17 cellular contexts compared by ENCODE assay signal in genomic region chr15:64386291-64386690, GRCh38. TPM values are rescaled to one million over a fixed set of nuclear protein-coding genes. Genes with fewer than 3 reads are reported as not detected.
A peak's percentile ranks its signal among the peaks of the same experiment; 100 is the strongest.
DNase-seq lines count a peak whose midpoint lies in the region; ATAC-seq and TF ChIP-seq lines count a peak whose summit lies in the region.
"Had no signal": no experiment of that assay in that cellular context is flagged by ENCODE, and none has a peak within 500 bp of the region (broad histone marks: within the 10 kb centered on the region; RNA-seq: fewer than 3 reads in every experiment).

No MANE protein-coding gene starts in this region.

- CTCF ChIA-PET in activated CD4-positive, alpha-beta memory T cell treated with anti-CD3 and anti-CD28 coated beads, Interleukin-2, amount 10 ng/mL, durations not matched to agents 7 days and 5 days (lab: Charles Lee), result interaction anchor here (0.6 to 3.0 kb wide), 2 partner anchors 9 to 267 kb away, joined by 5 to 12 read pairs; no protein-coding TSS in a partner anchor
- CTCF ChIA-PET in activated CD4-positive, alpha-beta memory T cell treated with anti-CD3 and anti-CD28 coated beads for 36 hours (lab: Charles Lee), result no interaction called here
- CTCF ChIA-PET in HCT116 (lab: Charles Lee), result interaction anchor here (1.3 kb wide), 1 partner anchor 223 kb away, joined by 5 read pairs; the partner anchor contains the start of gene PPIB

- H3K4me1 Mint-ChIP-seq in activated CD4-positive, alpha-beta memory T cell treated with anti-CD3 and anti-CD28 coated beads, Interleukin-2, amount 10 ng/mL, durations not matched to agents 7 days and 5 days, result peaks cover 33% of the 10 kb centered on the region
- H3K4me1 Mint-ChIP-seq in activated CD4-positive, alpha-beta memory T cell treated with anti-CD3 and anti-CD28 coated beads for 36 hours (ENCODE audit: low read depth), result peaks cover 21% of the 10 kb centered on the region
- H3K4me1 Mint-ChIP-seq in immature natural killer cell, result peaks cover 24 to 29% of the 10 kb centered on the region in 2 donors
- peaks cover 16 to 27% (median 26%) of the 10 kb centered on the region in 4 donors for H3K4me1 Mint-ChIP-seq in naive thymus-derived CD8-positive, alpha-beta T cell

- H3K27me3 Mint-ChIP-seq in activated CD4-positive, alpha-beta memory T cell treated with anti-CD3 and anti-CD28 coated beads, Interleukin-2, amount 10 ng/mL, durations not matched to agents 7 days and 5 days, result no peaks in the 10 kb centered on the region
- no peaks in the 10 kb centered on the region for H3K27me3 Mint-ChIP-seq in activated CD4-positive, alpha-beta memory T cell treated with anti-CD3 and anti-CD28 coated beads for 36 hours
- peaks cover 4 to 10% (median 6%) of the 10 kb centered on the region in 3 donors for H3K27me3 Mint-ChIP-seq in immature natural killer cell (ENCODE audit: low read depth in 3 of 3)
- H3K27me3 Mint-ChIP-seq in naive thymus-derived CD8-positive, alpha-beta T cell, result no peaks in the 10 kb centered on the region

- peak overlapping the region; percentile 40 for H3K4me3 Mint-ChIP-seq in activated CD4-positive, alpha-beta memory T cell treated with anti-CD3 and anti-CD28 coated beads, Interleukin-2, amount 10 ng/mL, durations not matched to agents 7 days and 5 days
- H3K4me3 Mint-ChIP-seq in activated CD4-positive, alpha-beta memory T cell treated with anti-CD3 and anti-CD28 coated beads for 36 hours, result no peak overlapping the region
- H3K4me3 Mint-ChIP-seq in immature natural killer cell, result peak overlapping the region in 4 of 5 donors; percentile 41 to 98 (median 76)
- H3K4me3 Mint-ChIP-seq in naive thymus-derived CD8-positive, alpha-beta T cell, result peak overlapping the region in 2 of 10 donors; percentile 26 to 39

- WGBS in sigmoid colon, 2 donors, result 95% methylated on average over 7 of the region's 7 CpGs

- ATAC-seq in HCT116, result no peak
- ATAC-seq in naive thymus-derived CD8-positive, alpha-beta T cell, result no peak
- ATAC-seq in HG02763 (IDR thresholded peaks at IDR 0.05; ENCODE audit: unreplicated experiment), result no peak

- H3K4me1 ChIP-seq in HCT116 (ENCODE audit: control insufficient read depth in 1 of 2, insufficient read depth in 2 of 2, low read length in 2 of 2), result peaks cover 9 to 21% of the 10 kb centered on the region in 2 experiments; a peak in 3 of 4 replicates
- peaks cover 0 to 24% (median 15%) of the 10 kb centered on the region in 4 donors for H3K4me1 ChIP-seq in sigmoid colon

- peaks cover 11% of the 10 kb centered on the region for H3K36me3 Mint-ChIP-seq in activated CD4-positive, alpha-beta memory T cell treated with anti-CD3 and anti-CD28 coated beads, Interleukin-2, amount 10 ng/mL, durations not matched to agents 7 days and 5 days (ENCODE audit: low read depth)
- peaks cover 4% of the 10 kb centered on the region for H3K36me3 Mint-ChIP-seq in activated CD4-positive, alpha-beta memory T cell treated with anti-CD3 and anti-CD28 coated beads for 36 hours
- no peaks in the 10 kb centered on the region for H3K36me3 Mint-ChIP-seq in immature natural killer cell
- H3K36me3 Mint-ChIP-seq in naive thymus-derived CD8-positive, alpha-beta T cell, result peaks cover 0 to 4% (median 2%) of the 10 kb centered on the region in 3 donors

- DNase-seq in activated CD4-positive, alpha-beta memory T cell treated with anti-CD3 and anti-CD28 coated beads, Interleukin-2, amount 10 ng/mL, durations not matched to agents 7 days and 5 days, result no peak
- no peak for DNase-seq in activated CD4-positive, alpha-beta memory T cell treated with anti-CD3 and anti-CD28 coated beads for 36 hours
- DNase-seq in HCT116 (ENCODE audit: low read depth, low spot score) (no peak), immature natural killer cell (no peak), sigmoid colon (peak; percentile 53), GM10266 (ENCODE audit: extremely low spot score) (no peak)
- no peak for DNase-seq in naive thymus-derived CD8-positive, alpha-beta T cell
- DNase-seq: 8988T, GOT3, IMR-90, NCI-H1417 treated with DMSO at 0.1 percent for 48 hours, NCI-H187 treated with DMSO at 0.1 percent for 48 hours, NCI-H226, NCI-H524, SHP77 treated with DMSO at 0.1 percent for 48 hours had no signal

- no peaks in the 10 kb centered on the region for H3K36me3 ChIP-seq in HCT116 (ENCODE audit: control insufficient read depth in 1 of 2, insufficient read depth in 2 of 2, low read length in 2 of 2)
- no peaks in the 10 kb centered on the region for H3K36me3 ChIP-seq in sigmoid colon

- H3K4me2 ChIP-seq in HCT116 (ENCODE audit: low read length), result peak overlapping the region; percentile 95

- intact Hi-C loops in activated CD4-positive, alpha-beta memory T cell treated with anti-CD3 and anti-CD28 coated beads for 36 hours (cut with micrococcal nuclease), result loop anchor here (10.0 kb wide), 2 partner anchors 79 to 291 kb away; partner anchors contain the start of genes CIAO2A, SNX1 and ZNF609
- intact Hi-C loops in HCT116 (cut with micrococcal nuclease), result loop anchor here (2.0 to 5.0 kb wide), 2 partner anchors 76 to 223 kb away; partner anchors contain the start of genes PPIB and ZNF609
- intact Hi-C loops in sigmoid colon (cut with DNase I), result no loop called here

- BruUV-seq in HCT116 (replicated peaks; lab: Mats Ljungman, UMichigan), result no TSS peak

- no peak overlapping the region for H3K27ac Mint-ChIP-seq in activated CD4-positive, alpha-beta memory T cell treated with anti-CD3 and anti-CD28 coated beads, Interleukin-2, amount 10 ng/mL, durations not matched to agents 7 days and 5 days
- no peak overlapping the region for H3K27ac Mint-ChIP-seq in activated CD4-positive, alpha-beta memory T cell treated with anti-CD3 and anti-CD28 coated beads for 36 hours
- peak overlapping the region in 1 of 6 donors; percentile 17 for H3K27ac Mint-ChIP-seq in immature natural killer cell
- H3K27ac Mint-ChIP-seq in naive thymus-derived CD8-positive, alpha-beta T cell, result no peak overlapping the region

- TF ChIP-seq RAD21 in HCT116 (IDR thresholded peaks at IDR 0.05; ENCODE audit: low read depth), result no peak

- no peak for TF ChIP-seq EP300 in sigmoid colon (IDR thresholded peaks at IDR 0.05)

- H3K9me2 ChIP-seq in HCT116 (ENCODE audit: insufficient read depth), result no peaks in the 10 kb centered on the region

- RAD21 ChIA-PET in HCT116 (lab: Charles Lee; ENCODE audit: low non-redundant PET in 1 of 2, low total read pairs in 2 of 2, uncharacterized antibody in 2 of 2, unreplicated experiment in 2 of 2), result interaction anchor here (0.6 kb wide), 2 partner anchors 155 to 295 kb away, joined by 3 to 4 read pairs; no protein-coding TSS in a partner anchor

- H3K27me3 ChIP-seq in HCT116 (ENCODE audit: insufficient read depth, low read length) (no peaks in the 10 kb centered on the region), sigmoid colon (no peaks in the 10 kb centered on the region)

- H3K9me3 Mint-ChIP-seq in activated CD4-positive, alpha-beta memory T cell treated with anti-CD3 and anti-CD28 coated beads, Interleukin-2, amount 10 ng/mL, durations not matched to agents 7 days and 5 days, result no peaks in the 10 kb centered on the region
- no peaks in the 10 kb centered on the region for H3K9me3 Mint-ChIP-seq in activated CD4-positive, alpha-beta memory T cell treated with anti-CD3 and anti-CD28 coated beads for 36 hours
- no peaks in the 10 kb centered on the region for H3K9me3 Mint-ChIP-seq in immature natural killer cell
- H3K9me3 Mint-ChIP-seq in naive thymus-derived CD8-positive, alpha-beta T cell, result no peaks in the 10 kb centered on the region

- peaks cover 19% of the 10 kb centered on the region for H3K79me2 ChIP-seq in HCT116 (ENCODE audit: insufficient read depth, low read length)

- H2AFZ ChIP-seq in HCT116 (ENCODE audit: low read depth, low read length, poor library complexity, severe bottlenecking), result no peak overlapping the region

- POLR2A ChIA-PET in activated CD4-positive, alpha-beta memory T cell treated with anti-CD3 and anti-CD28 coated beads, Interleukin-2, amount 10 ng/mL, durations not matched to agents 7 days and 5 days (lab: Charles Lee), result interaction anchor here (2.7 kb wide), 1 partner anchor 75 kb away, joined by 25 read pairs; the partner anchor contains the start of gene ZNF609
- POLR2A ChIA-PET in activated CD4-positive, alpha-beta memory T cell treated with anti-CD3 and anti-CD28 coated beads for 36 hours (lab: Charles Lee), result interaction anchor here (0.7 to 2.1 kb wide), 3 partner anchors 58 to 223 kb away, joined by 3 to 10 read pairs (median 3); partner anchors contain the start of gene PPIB
- POLR2A ChIA-PET in HCT116 (lab: Charles Lee), result no interaction called here
- POLR2A ChIA-PET in naive thymus-derived CD8-positive, alpha-beta T cell (lab: Charles Lee), result interaction anchor here (0.6 kb wide), 1 partner anchor 56 kb away, joined by 3 read pairs; no protein-coding TSS in a partner anchor

- H3K9ac ChIP-seq in HCT116 (ENCODE audit: low read length), result no peak overlapping the region

- H3K9me3 ChIP-seq in HCT116 (ENCODE audit: control insufficient read depth in 1 of 2, insufficient read depth in 1 of 2, low read depth in 1 of 2, low read length in 2 of 2) (0 out of 4 replicates have a peak, but pooled peaks cover 0 to 3% of the 10 kb centered on the region in 2 experiments), sigmoid colon (no peaks in the 10 kb centered on the region)

- TF ChIP-seq POLR2A in HCT116 (IDR thresholded peaks at IDR 0.05; ENCODE audit: borderline replicate concordance, extremely low read depth, insufficient read depth, insufficient read length) (no peak), sigmoid colon (IDR thresholded peaks at IDR 0.05) (no peak)

- no peak overlapping the region; a peak in 1 of 4 replicates for H3K4me3 ChIP-seq in HCT116 (replicated peaks in 1 of 2; ENCODE audit: low read depth in 1 of 2, low read length in 2 of 2)
- H3K4me3 ChIP-seq in sigmoid colon, result no peak overlapping the region

- no peaks in the 10 kb centered on the region for H4K20me1 ChIP-seq in HCT116 (ENCODE audit: insufficient read depth)

- H3K27ac ChIP-seq in HCT116 (ENCODE audit: low read depth, low read length), result no peak overlapping the region
- H3K27ac ChIP-seq in sigmoid colon, result no peak overlapping the region

- TF ChIP-seq CTCF in HCT116 (IDR thresholded peaks at IDR 0.05 in 2 of 3, conservative IDR thresholded peaks at IDR 0.05 in 1 of 3; ENCODE audit: borderline replicate concordance in 1 of 3, insufficient read depth in 1 of 3, low read depth in 2 of 3, low read length in 2 of 3), result no peak
- no peak for TF ChIP-seq CTCF in sigmoid colon (IDR thresholded peaks at IDR 0.05)
- no peak for TF ChIP-seq CTCF in GM10266 (IDR thresholded peaks at IDR 0.05; ENCODE audit: control insufficient read depth, insufficient read depth, low read depth, missing control alignments)

RNA-seq across cellular contexts. Expression of gene TRIP4, which starts 1.3 kb away (rescaled TPM):
- 10 to 100 TPM; 28.9 to 30.3 TPM for total RNA-seq in activated CD4-positive, alpha-beta memory T cell treated with anti-CD3 and anti-CD28 coated beads, Interleukin-2, amount 10 ng/mL, durations not matched to agents 7 days and 5 days
- total RNA-seq in activated CD4-positive, alpha-beta memory T cell treated with anti-CD3 and anti-CD28 coated beads for 36 hours, result 10 to 100 TPM; 21.7 to 22.2 TPM
- total RNA-seq in HCT116 (2021; ENCODE audit: unreplicated experiment) (18.3 TPM), sigmoid colon (10 to 100 TPM; 11.0 to 26.6 (median 12.2) TPM)
- polyA plus RNA-seq in HCT116 (2012), result 14.0 and 16.7 TPM in 2 replicates
- polyA plus RNA-seq in immature natural killer cell (10 to 100 TPM; 34.6 to 48.2 (median 44.1) TPM), sigmoid colon (10 to 100 TPM; 22.6 to 48.3 (median 47.4) TPM)
- total RNA-seq in naive thymus-derived CD8-positive, alpha-beta T cell, result 10 to 100 TPM; 25.8 to 27.2 TPM
- polyA plus RNA-seq in naive thymus-derived CD8-positive, alpha-beta T cell, result 10 to 100 TPM; 19.7 to 24.3 (median 24.2) TPM

RNA-seq across cellular contexts. Expression of gene PCLAF, which starts 5.0 kb away (rescaled TPM):
- total RNA-seq in activated CD4-positive, alpha-beta memory T cell treated with anti-CD3 and anti-CD28 coated beads, Interleukin-2, amount 10 ng/mL, durations not matched to agents 7 days and 5 days, result 100 to 1,000 TPM; 110 TPM
- total RNA-seq in activated CD4-positive, alpha-beta memory T cell treated with anti-CD3 and anti-CD28 coated beads for 36 hours, result 10 to 100 TPM; 82.4 to 85.8 TPM
- total RNA-seq in HCT116 (2021; ENCODE audit: unreplicated experiment) (93.5 TPM), sigmoid colon (1 to 10 TPM in 3 of 4 donors, not detected in 1; 1.1 to 3.9 (median 1.7) TPM)
- 53.8 and 184 TPM in 2 replicates for polyA plus RNA-seq in HCT116 (2012)
- polyA plus RNA-seq in immature natural killer cell (10 to 100 TPM in 1 of 3 donors, 1 to 10 TPM in 2; 5.3 to 10.9 (median 7.6) TPM), sigmoid colon (10 to 100 TPM in 2 of 3 donors, 1 to 10 TPM in 1; 9.0 to 83.0 (median 40.2) TPM)
- total RNA-seq in naive thymus-derived CD8-positive, alpha-beta T cell, result 1 to 10 TPM; 1.5 TPM
- under 1 TPM in 2 of 3 donors, not detected in 1; 0.16 to 0.22 TPM for polyA plus RNA-seq in naive thymus-derived CD8-positive, alpha-beta T cell
- polyA plus RNA-seq: CD14-positive monocyte had no signal

RNA-seq across cellular contexts. Expression of gene CSNK1G1, which starts 30.3 kb away (rescaled TPM):
- 10 to 100 TPM; 27.9 to 28.2 TPM for total RNA-seq in activated CD4-positive, alpha-beta memory T cell treated with anti-CD3 and anti-CD28 coated beads, Interleukin-2, amount 10 ng/mL, durations not matched to agents 7 days and 5 days
- total RNA-seq in activated CD4-positive, alpha-beta memory T cell treated with anti-CD3 and anti-CD28 coated beads for 36 hours, result 10 to 100 TPM; 17.5 to 20.9 TPM
- total RNA-seq in HCT116 (2021; ENCODE audit: unreplicated experiment), result 21.1 TPM
- 7.8 and 9.0 TPM in 2 replicates for polyA plus RNA-seq in HCT116 (2012)
- 10 to 100 TPM in 2 of 3 donors, 1 to 10 TPM in 1; 9.7 to 18.5 (median 11.6) TPM for polyA plus RNA-seq in immature natural killer cell
- 10 to 100 TPM in 2 of 4 donors, 1 to 10 TPM in 2; 7.8 to 24.3 (median 14.5) TPM for total RNA-seq in sigmoid colon
- polyA plus RNA-seq in sigmoid colon, result 1 to 10 TPM; 3.0 to 6.8 (median 4.9) TPM
- 10 to 100 TPM; 24.9 to 25.4 TPM for total RNA-seq in naive thymus-derived CD8-positive, alpha-beta T cell
- 10 to 100 TPM; 14.8 to 16.6 (median 16.4) TPM for polyA plus RNA-seq in naive thymus-derived CD8-positive, alpha-beta T cell

Comparison
In these comparisons a context has a peak if more than half of its experiments do, and no peak if none do; other contexts are left out.
1. RNA of gene PCLAF, which starts 5.0 kb away (total RNA-seq): 110 TPM in activated CD4-positive, alpha-beta memory T cell treated with anti-CD3 and anti-CD28 coated beads, Interleukin-2, amount 10 ng/mL, durations not matched to agents 7 days and 5 days, 93.5 TPM in HCT116 (single experiment) and 82.4 to 85.8 TPM in activated CD4-positive, alpha-beta memory T cell treated with anti-CD3 and anti-CD28 coated beads for 36 hours; 1.1 to 3.9 TPM in sigmoid colon and 1.5 TPM in naive thymus-derived CD8-positive, alpha-beta T cell; every median in the first group is over 10 times any median in the second.